8 cellular contexts compared by ENCODE assay signal in genomic region chr4:85968945-85969830, GRCh38.
DNase-seq lines count a peak whose midpoint lies in the region; ATAC-seq, FAIRE-seq and TF ChIP-seq lines count a peak whose summit lies in the region.

No MANE protein-coding gene starts in this region.

- no peak for TF ChIP-seq RAD21 in HepG2 (CRISPR knock-in tag; IDR thresholded peaks at IDR 0.05)

- H3K9ac ChIP-seq in HepG2 (ENCODE audit: insufficient read depth, low read depth, low read length) = no peak overlapping the region

- no peaks in the 10 kb centered on the region for H3K27me3 Mint-ChIP-seq in activated T-cell treated with anti-CD3 and anti-CD28 coated beads, Interleukin-2, amount 50 U/mL, for 4 hours (ENCODE audit: low read depth)

- H2AFZ ChIP-seq in HepG2 (ENCODE audit: low read length) = no peak overlapping the region

- no peaks in the 10 kb centered on the region for H3K36me3 ChIP-seq in body of pancreas (replicated peaks in 1 of 2; ENCODE audit: insufficient read depth in 1 of 2, low read depth in 2 of 2)
- no peaks in the 10 kb centered on the region for H3K36me3 ChIP-seq in HepG2 (replicated peaks in 1 of 2; ENCODE audit: control insufficient read depth in 1 of 2, insufficient read depth in 2 of 2, low read length in 2 of 2)

- CTCF ChIA-PET in HepG2 (lab: Yijun Ruan, JAX; ENCODE audit: low intra/inter-chr PET ratio, low total read pairs) = interaction anchor here (3.8 kb wide), 1 partner anchor 173 kb away, joined by 17 read pairs; no protein-coding TSS in a partner anchor

- no peak overlapping the region for H3K4me2 ChIP-seq in HepG2 (ENCODE audit: low read depth, low read length)

- no peaks in the 10 kb centered on the region for H4K20me1 ChIP-seq in HepG2 (ENCODE audit: insufficient read depth, low read length)

- H3K27ac ChIP-seq in body of pancreas (no peak overlapping the region), HepG2 (ENCODE audit: extremely low read length, insufficient read depth, low read length) (no peak overlapping the region)

- H3K4me1 ChIP-seq in body of pancreas (no peaks in the 10 kb centered on the region), HepG2 (ENCODE audit: insufficient read depth, low read length) (no peaks in the 10 kb centered on the region)

- POLR2A ChIA-PET in HepG2 (lab: Yijun Ruan, JAX) = no interaction called here

- 25 to 31% methylated on average over 3 of the region's 3 CpGs for WGBS in body of pancreas, 2 donors
- 11% methylated on average over 3 of the region's 3 CpGs for WGBS in HepG2 (ENCODE audit: low lambda C conversion rate)

- no peak overlapping the region for H3K4me3 Mint-ChIP-seq in activated T-cell treated with anti-CD3 and anti-CD28 coated beads, Interleukin-2, amount 50 U/mL, for 4 hours

- H3K27me3 ChIP-seq in body of pancreas (no peaks in the 10 kb centered on the region), HepG2 (ENCODE audit: control insufficient read depth in 1 of 2, insufficient read depth in 2 of 2, low read length in 2 of 2) (no peaks in the 10 kb centered on the region)

- H3K4me3 ChIP-seq in body of pancreas (no peak overlapping the region), HepG2 (replicated peaks in 1 of 3; ENCODE audit: insufficient read depth in 1 of 3, low read depth in 2 of 3, low read length in 3 of 3) (no peak overlapping the region)

- DNase-seq in NCI-H2171 (lab: John Stamatoyannopoulos, UW) = peak; percentile 20
- peak in 1 of 4 donors; percentile 12 for DNase-seq in body of pancreas
- DNase-seq in HepG2 (ENCODE audit: low spot score) = peak; percentile 33
- no peak for DNase-seq in activated T-cell treated with anti-CD3 and anti-CD28 coated beads, Interleukin-2, amount 50 U/mL, for 4 hours
- DNase-seq in activated naive CD4-positive, alpha-beta T cell (lab: John Stamatoyannopoulos, UW) = no peak
- DNase-seq in OCI-M2 (lab: John Stamatoyannopoulos, UW; ENCODE audit: unreplicated experiment) = no peak

- TF ChIP-seq POLR2A in body of pancreas (IDR thresholded peaks at IDR 0.05) (no peak), HepG2 (IDR thresholded peaks at IDR 0.05; ENCODE audit: insufficient read depth in 1 of 2, low read depth in 2 of 2, low read length in 2 of 2) (no peak)

- TF ChIP-seq CTCF in GM12872 (IDR thresholded peaks at IDR 0.05; ENCODE audit: insufficient read depth, low read depth, low read length) (peak; percentile 48; the same call in 2 of the 3 replicates), body of pancreas (IDR thresholded peaks at IDR 0.05) (peak in 6 of 7 experiments; percentile 43 to 73 (median 66)), HepG2 (CRISPR knock-in tag; IDR thresholded peaks at IDR 0.05) (peak; percentile 60)

- H3K9me3 ChIP-seq in body of pancreas = no peaks in the 10 kb centered on the region
- H3K9me3 ChIP-seq in HepG2 (ENCODE audit: low read length) = no peaks in the 10 kb centered on the region

- peaks cover 6% of the 10 kb centered on the region for H3K9me3 Mint-ChIP-seq in activated T-cell treated with anti-CD3 and anti-CD28 coated beads, Interleukin-2, amount 50 U/mL, for 4 hours

- no peaks in the 10 kb centered on the region for H3K4me1 Mint-ChIP-seq in activated T-cell treated with anti-CD3 and anti-CD28 coated beads, Interleukin-2, amount 50 U/mL, for 4 hours (ENCODE audit: low read depth)

- BruUV-seq in HepG2 (replicated peaks; lab: Mats Ljungman, UMichigan) = no TSS peak

- no peaks in the 10 kb centered on the region for H3K79me2 ChIP-seq in HepG2 (ENCODE audit: insufficient read depth, low read length)

- ATAC-seq in HG02798 (IDR thresholded peaks at IDR 0.05; ENCODE audit: poor library complexity, unreplicated experiment) (peak; percentile 58), body of pancreas (peak; percentile 67), HepG2 (peak; percentile 31; the same call in 1 of the 3 replicates)
- no peak for ATAC-seq in activated T-cell treated with anti-CD3 and anti-CD28 coated beads, Interleukin-2, amount 50 U/mL, for 4 hours

- intact Hi-C loops in body of pancreas (cut with DNase I) (no loop called here), HepG2 (cut with micrococcal nuclease; ENCODE audit: unreplicated experiment) (loop anchor here (1.0 to 10.0 kb wide), 2 partner anchors 144 to 172 kb away; no protein-coding TSS in a partner anchor)

- TF ChIP-seq EP300 in HepG2 (IDR thresholded peaks at IDR 0.05; ENCODE audit: low read depth in 2 of 2, low read length in 2 of 2) = no peak
- no peak for TF ChIP-seq EP300 in HepG2 (CRISPR knock-in tag; IDR thresholded peaks at IDR 0.05; ENCODE audit: borderline replicate concordance)

- no peaks in the 10 kb centered on the region for H3K36me3 Mint-ChIP-seq in activated T-cell treated with anti-CD3 and anti-CD28 coated beads, Interleukin-2, amount 50 U/mL, for 4 hours (ENCODE audit: insufficient read depth)

- in situ Hi-C loops in HepG2 (cut with HindIII; ENCODE audit: extremely low pct_ligation_motif_present, low pct_unique_long_range_greater_than_20kb) = loop anchor here (5.0 kb wide), 1 partner anchor 172 kb away; no protein-coding TSS in a partner anchor

- no peak for FAIRE-seq in HepG2 (lab: Jason Lieb, UNC)

TF ChIP-seq in HepG2, 621 proteins besides CTCF, POLR2A, EP300 and RAD21:
- TF ChIP-seq PLRG1 (conservative IDR thresholded peaks at IDR 0.05) = no peak
- TF ChIP-seq HOXA9 (CRISPR knock-in tag; IDR thresholded peaks at IDR 0.05; ENCODE audit: borderline replicate concordance) = no peak
- TF ChIP-seq MTA1 (CRISPR knock-in tag; IDR thresholded peaks at IDR 0.05; ENCODE audit: borderline replicate concordance) = no peak
- peak; percentile 70 for TF ChIP-seq STAG1 (CRISPR knock-in tag; IDR thresholded peaks at IDR 0.05)
- no peak for TF ChIP-seq ZNF232 (CRISPR knock-in tag; IDR thresholded peaks at IDR 0.05; ENCODE audit: borderline replicate concordance)
- TF ChIP-seq SMC3 (IDR thresholded peaks at IDR 0.05; ENCODE audit: low read length) = peak; percentile 60
- no peak for TF ChIP-seq KAT2B (IDR thresholded peaks at IDR 0.05; ENCODE audit: borderline replicate concordance, low read depth, low read length)

Comparison
In these comparisons a context has a peak if more than half of its experiments do, and no peak if none do; other contexts are left out.
1. ATAC-seq: peak in HG02798 (single experiment), body of pancreas (single experiment) and HepG2 (single experiment); none in activated T-cell treated with anti-CD3 and anti-CD28 coated beads, Interleukin-2, amount 50 U/mL, for 4 hours (0 of 2).
2. DNase-seq: peak in NCI-H2171 (single experiment) and HepG2 (single experiment); none in activated T-cell treated with anti-CD3 and anti-CD28 coated beads, Interleukin-2, amount 50 U/mL, for 4 hours (single experiment), activated naive CD4-positive, alpha-beta T cell (0 of 4) and OCI-M2 (single experiment).
3. Peak in every context shown above with its lines, with median percentiles within 50 percentile points of each other: CTCF ChIP-seq.